7 cellular contexts compared by ENCODE assay signal in genomic region chr14:21103710-21104447, GRCh38.
DNase-seq lines count a peak whose midpoint lies in the region; ATAC-seq and TF ChIP-seq lines count a peak whose summit lies in the region.

No MANE protein-coding gene starts in this region.

- TF ChIP-seq CTCF in astrocyte of the spinal cord (IDR thresholded peaks at IDR 0.05; ENCODE audit: low read depth, low read length), result peak; percentile 77
- peak; percentile 75 for TF ChIP-seq CTCF in retinal pigment epithelial cell (conservative IDR thresholded peaks at IDR 0.05; ENCODE audit: low read depth, low read length)

- in situ Hi-C loops in astrocyte of the spinal cord (cut with HindIII; ENCODE audit: low sequenced_read_pairs), result no loop called here

- ATAC-seq in GM18511 (IDR thresholded peaks at IDR 0.05; ENCODE audit: unreplicated experiment) (peak; percentile 94), HG03025 (IDR thresholded peaks at IDR 0.05; ENCODE audit: low FRiP score, unreplicated experiment) (peak; percentile 91)

- peak overlapping the region; percentile 80 for H3K4me3 ChIP-seq in astrocyte of the spinal cord (ENCODE audit: low read depth, low read length)
- peak overlapping the region; percentile 80 for H3K4me3 ChIP-seq in retinal pigment epithelial cell (ENCODE audit: low read length)

- DNase-seq in NCI-H2029 treated with DMSO at 0.1 percent for 48 hours (lab: John Stamatoyannopoulos, UW), result peak; percentile 76
- peak; percentile 92 for DNase-seq in T1000 (lab: John Stamatoyannopoulos, UW)
- peak; percentile 97 for DNase-seq in astrocyte of the spinal cord (ENCODE audit: low read depth, low spot score)
- peak; percentile 76 to 99 (median 96) for DNase-seq in hypothalamus (lab: John Stamatoyannopoulos, UW)
- DNase-seq in retinal pigment epithelial cell (ENCODE audit: low read depth), result peak; percentile 88

Comparison
In these comparisons a context has a peak if more than half of its experiments do, and no peak if none do; other contexts are left out.
1. Peak in every context shown above with its lines: DNase-seq, ATAC-seq and H3K4me3 ChIP-seq.